15 cellular contexts compared by ENCODE assay signal in the genomic region with DNA sequence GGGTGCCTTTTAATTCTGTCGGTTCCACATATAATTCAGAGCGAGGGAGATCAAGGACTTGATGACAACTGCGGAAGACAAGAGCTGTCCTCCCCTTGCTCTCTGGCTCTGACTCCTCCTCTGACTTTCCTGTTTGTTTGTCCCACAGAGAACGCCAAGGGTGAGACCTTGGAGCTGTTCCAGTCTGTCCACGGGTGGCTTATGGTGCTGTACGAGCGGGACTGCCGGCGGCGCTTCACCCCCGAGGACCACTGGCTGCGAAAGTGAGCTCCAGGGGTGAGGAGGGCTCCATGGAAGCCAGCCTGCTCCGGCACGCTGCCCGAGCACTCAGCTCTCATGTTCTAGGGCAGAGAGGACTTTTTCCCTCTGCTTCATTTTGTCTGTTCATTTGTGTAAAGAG. TPM values are rescaled to one million over a fixed set of nuclear protein-coding genes. Genes with fewer than 3 reads are reported as not detected.
DNase-seq lines count a peak whose midpoint lies in the region; ATAC-seq and TF ChIP-seq lines count a peak whose summit lies in the region.
"Had no signal": no experiment of that assay in that cellular context is flagged by ENCODE, and none has a peak within 500 bp of the region (broad histone marks: within the 10 kb centered on the region; RNA-seq: fewer than 3 reads in every experiment).

No MANE protein-coding gene starts in this region.

- TF ChIP-seq POLR2A in tibial nerve (IDR thresholded peaks at IDR 0.05), result no peak

- H3K4me1 ChIP-seq in right atrium auricular region (no peaks in the 10 kb centered on the region), left ventricle myocardium inferior (no peaks in the 10 kb centered on the region), tibial nerve (no peaks in the 10 kb centered on the region)

- no peak overlapping the region for H3K4me3 ChIP-seq in right atrium auricular region
- H3K4me3 ChIP-seq in left ventricle myocardium inferior, result no peak overlapping the region
- H3K4me3 ChIP-seq in coronary artery, result no peak overlapping the region
- H3K4me3 ChIP-seq in tibial nerve, result no peak overlapping the region
- H3K4me3 ChIP-seq: GM23248, K562, SK-N-MC had no signal

- H3K9me3 ChIP-seq in right atrium auricular region (no peaks in the 10 kb centered on the region), left ventricle myocardium inferior (replicated peaks) (no peaks in the 10 kb centered on the region), tibial nerve (no peaks in the 10 kb centered on the region)

- ATAC-seq in Right ventricle myocardium superior (ENCODE audit: poor library complexity) (peak; percentile 89), GM18909 (IDR thresholded peaks at IDR 0.05; ENCODE audit: poor library complexity, unreplicated experiment) (no peak)
- ATAC-seq: K562, T-cell had no signal

- peak overlapping the region in 1 of 2 donors; percentile 70 for H3K27ac ChIP-seq in right atrium auricular region
- peak overlapping the region; percentile 41 for H3K27ac ChIP-seq in left ventricle myocardium inferior (replicated peaks)
- H3K27ac ChIP-seq in coronary artery, result no peak overlapping the region
- no peak overlapping the region for H3K27ac ChIP-seq in tibial nerve
- H3K27ac ChIP-seq: GM23248, SK-N-MC had no signal

- TF ChIP-seq CTCF in right atrium auricular region (IDR thresholded peaks at IDR 0.05) (no peak), left ventricle myocardium inferior (IDR thresholded peaks at IDR 0.05; ENCODE audit: borderline replicate concordance) (no peak), coronary artery (IDR thresholded peaks at IDR 0.05) (no peak), tibial nerve (IDR thresholded peaks at IDR 0.05) (no peak)

- 84 to 90% methylated on average over 15 of the region's 15 CpGs for WGBS in tibial nerve, 2 donors

- TF ChIP-seq EP300 in tibial nerve (IDR thresholded peaks at IDR 0.05), result no peak

- peaks cover 93% of the 10 kb centered on the region for H3K36me3 ChIP-seq in right atrium auricular region
- H3K36me3 ChIP-seq in left ventricle myocardium inferior, result peaks cover 100% of the 10 kb centered on the region
- peaks cover 0 to 100% (median 38%) of the 10 kb centered on the region in 3 donors for H3K36me3 ChIP-seq in tibial nerve

- DNase-seq in Right ventricle myocardium superior (peak; percentile 65), right atrium auricular region (ENCODE audit: low spot score) (no peak), NCI-H345 (lab: John Stamatoyannopoulos, UW) (peak; percentile 63), left ventricle myocardium inferior (no peak), coronary artery (ENCODE audit: low spot score) (no peak), tibial nerve (ENCODE audit: low spot score in 2 of 2) (no peak)
- DNase-seq: Calu3; CD4-positive, CD25-positive, alpha-beta regulatory T cell; DND-41; GDM1; GM23248; T-cell had no signal

- H3K27me3 ChIP-seq in right atrium auricular region (no peaks in the 10 kb centered on the region), left ventricle myocardium inferior (ENCODE audit: low read depth) (no peaks in the 10 kb centered on the region), tibial nerve (no peaks in the 10 kb centered on the region)

- intact Hi-C loops in Right ventricle myocardium superior (cut with DNase I), result no loop called here
- intact Hi-C loops in left ventricle myocardium inferior (cut with micrococcal nuclease), result loop anchor here (10.0 kb wide), 1 partner anchor 265 kb away; no protein-coding TSS in a partner anchor

RNA-seq across cellular contexts. Expression of gene UBE3B, which starts 32.8 kb away (rescaled TPM):
- total RNA-seq in Right ventricle myocardium superior (50.9 TPM), right atrium auricular region (10 to 100 TPM; 41.7 to 71.8 TPM), left ventricle myocardium inferior (56.0 TPM), tibial nerve (10 to 100 TPM; 51.0 to 93.5 (median 78.9) TPM)

RNA-seq across cellular contexts. Expression of gene KCTD10, which starts 33.1 kb away (rescaled TPM):
- 27.1 TPM for total RNA-seq in Right ventricle myocardium superior
- 10 to 100 TPM; 34.4 to 55.9 TPM for total RNA-seq in right atrium auricular region
- total RNA-seq in left ventricle myocardium inferior, result 21.5 TPM
- 10 to 100 TPM; 58.6 to 77.7 (median 67.2) TPM for total RNA-seq in tibial nerve

Comparison
In these comparisons a context has a peak if more than half of its experiments do, and no peak if none do; other contexts are left out.
1. DNase-seq: peak in Right ventricle myocardium superior (single experiment) and NCI-H345 (single experiment); none in right atrium auricular region (single experiment), left ventricle myocardium inferior (single experiment), coronary artery (single experiment) and tibial nerve (0 of 2).